ENCODE assay signal across 2 cellular contexts in genomic region chr16:17831330-17831729, GRCh38.
TF ChIP-seq lines count a peak whose summit lies in the region.

No MANE protein-coding gene starts in this region.

TF ChIP-seq in SK-N-SH, 30 proteins besides CTCF, POLR2A, EP300 and RAD21 (continued from another document):
- TF ChIP-seq IRF3 (IDR thresholded peaks at IDR 0.05; ENCODE audit: low read depth, low read length), result no peak
- TF ChIP-seq MEF2A (IDR thresholded peaks at IDR 0.05; ENCODE audit: borderline replicate concordance, low read depth), result no peak

TF ChIP-seq in SK-N-SH treated with all-trans-retinoic acid at 6 μM for 48 hours, 23 proteins besides CTCF, POLR2A, EP300 and RAD21 (continued from another document):
- TF ChIP-seq CSRNP3 (CRISPR knock-in tag; IDR thresholded peaks at IDR 0.05) (no peak), ZFP3 (CRISPR knock-in tag; IDR thresholded peaks at IDR 0.05) (no peak), POU6F1 (CRISPR knock-in tag; IDR thresholded peaks at IDR 0.05; ENCODE audit: borderline replicate concordance, low read depth) (no peak), OSR1 (CRISPR knock-in tag; IDR thresholded peaks at IDR 0.05) (no peak), ZNF70 (CRISPR knock-in tag; IDR thresholded peaks at IDR 0.05) (no peak), ISL1 (CRISPR knock-in tag; IDR thresholded peaks at IDR 0.05) (no peak), ZNF565 (CRISPR knock-in tag; conservative IDR thresholded peaks at IDR 0.05; ENCODE audit: low read depth) (no peak), TSHZ2 (CRISPR knock-in tag; IDR thresholded peaks at IDR 0.05) (no peak)
